In genomic region chr2:112493858-112494648, GRCh38 we compare ENCODE assay signal across 2 cellular contexts.
TF ChIP-seq lines count a peak whose summit lies in the region.

No MANE protein-coding gene starts in this region.

TF ChIP-seq in HEK293, 187 proteins besides CTCF, POLR2A, EP300 and RAD21 (continued from another document):
- TF ChIP-seq ZBTB11 (tag by site-specific recombination; conservative IDR thresholded peaks at IDR 0.05; ENCODE audit: low read depth), result no peak
- TF ChIP-seq WT1 (tag by site-specific recombination; IDR thresholded peaks at IDR 0.05), result peak; percentile 91

TF ChIP-seq in SK-N-SH, 30 proteins besides CTCF, POLR2A, EP300 and RAD21 (continued from another document):
- TF ChIP-seq MXI1 (IDR thresholded peaks at IDR 0.05; ENCODE audit: low read depth, low read length) (no peak), ZBTB33 (IDR thresholded peaks at IDR 0.05; ENCODE audit: borderline replicate concordance, low read depth) (no peak), YY1 (IDR thresholded peaks at IDR 0.05; ENCODE audit: low read depth) (no peak), POLR2AphosphoS5 (IDR thresholded peaks at IDR 0.05; ENCODE audit: low read depth, low read length) (peak; percentile 9; the same call in 1 of the 2 replicates), TCF12 (IDR thresholded peaks at IDR 0.05) (peak; percentile 68; the same call in 1 of the 2 replicates), RFX5 (IDR thresholded peaks at IDR 0.05; ENCODE audit: low read length) (no peak), JUND (IDR thresholded peaks at IDR 0.05) (peak; percentile 53)
